ENCODE assay signal across 22 cellular contexts in the genomic region with DNA sequence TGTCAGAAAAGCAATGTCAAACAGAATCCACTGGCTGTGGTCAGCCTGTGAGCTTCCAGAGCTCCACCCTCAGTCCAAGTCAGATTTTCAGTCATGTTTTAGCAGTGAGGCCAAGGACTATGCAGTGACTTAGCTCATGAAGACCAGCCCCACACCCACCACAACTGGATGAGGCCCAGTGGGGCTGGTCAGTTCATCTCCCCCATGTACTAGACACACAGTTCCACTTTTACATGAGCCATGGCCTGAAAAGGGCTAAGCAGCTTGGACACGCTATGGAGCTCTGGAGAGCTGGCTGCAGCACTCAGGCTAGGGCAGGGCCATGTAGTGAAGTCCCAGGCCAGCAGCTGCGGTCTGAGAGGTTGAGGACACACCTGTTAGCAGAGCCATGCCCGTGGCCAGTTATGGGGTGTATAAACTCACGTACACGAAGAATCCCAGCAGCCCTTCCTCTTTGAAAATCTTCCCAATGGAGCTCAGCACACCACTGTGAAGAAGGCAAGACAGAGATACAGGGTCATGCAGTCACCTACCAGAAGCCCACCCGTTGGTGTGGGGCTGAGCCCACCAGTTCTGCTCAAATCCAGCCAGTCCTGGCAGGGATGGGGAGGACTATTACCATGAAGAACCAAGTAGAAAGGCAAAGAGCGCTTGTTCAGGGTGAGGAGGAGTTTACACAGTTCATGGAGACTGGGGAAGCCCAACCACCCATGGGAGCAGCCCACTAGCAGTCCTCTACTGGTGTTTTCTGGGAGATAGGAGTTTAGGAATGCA. TPM values are rescaled to one million over a fixed set of nuclear protein-coding genes. Genes with fewer than 3 reads are reported as not detected.
"Had no signal": no experiment of that assay in that cellular context is flagged by ENCODE, and none has a peak within 500 bp of the region (broad histone marks: within the 10 kb centered on the region; RNA-seq: fewer than 3 reads in every experiment).

No MANE protein-coding gene starts in this region.

- ATAC-seq: activated CD8-positive, alpha-beta memory T cell treated with anti-CD3 and anti-CD28 coated beads, Interleukin-2, amount 10 ng/mL, durations not matched to agents 7 days and 5 days; esophagus mucosa; left colon had no signal

- H3K27ac ChIP-seq: stomach had no signal

- H3K27me3 ChIP-seq: breast epithelium, stomach had no signal

- H3K36me3 ChIP-seq: breast epithelium had no signal

- H3K9me3 ChIP-seq: breast epithelium, stomach had no signal

- FAIRE-seq: astrocyte, islet of Langerhans had no signal

- H3K4me3 ChIP-seq: breast epithelium, lung, skin epidermis, stomach had no signal

- DNase-seq: activated B cell treated with CpG ODN at 0.5 μM for 24 hours; activated CD4-positive, alpha-beta memory T cell treated with anti-CD3 and anti-CD28 coated beads, Interleukin-2, amount 10 ng/mL, durations not matched to agents 7 days and 5 days; activated CD4-positive, alpha-beta T cell treated with anti-CD3 and anti-CD28 coated beads for 4 hours; activated CD8-positive, alpha-beta memory T cell treated with anti-CD3 and anti-CD28 coated beads, Interleukin-2, amount 10 ng/mL, durations not matched to agents 7 days and 5 days; activated naive CD4-positive, alpha-beta T cell treated with anti-CD3 and anti-CD28 coated beads, Interleukin-2, amount 50 U/mL, for 16 hours; activated T-cell treated with anti-CD3 and anti-CD28 coated beads, Interleukin-2, amount 50 U/mL, for 1 hour; effector CD8-positive, alpha-beta T cell; hippocampal formation; left colon; nucleus accumbens; stimulated activated CD4-positive, alpha-beta T cell treated with anti-CD3 and anti-CD28 coated beads, Interleukin-15, amount 100 ng/mL, for 24 hours; stimulated activated CD4-positive, alpha-beta T cell treated with anti-CD3 and anti-CD28 coated beads, Interleukin-2, amount 100 ng/mL, for 48 hours; stomach had no signal

RNA-seq across cellular contexts. Expression of gene PI16, which starts 20.9 kb away (rescaled TPM):
- total RNA-seq: activated T-helper 2 cell treated with anti-CD3 and anti-CD28 coated beads, Interferon-gamma antibody, Interleukin-2, Interleukin-4, amounts not matched to agents 10 μg/mL and 5 μg/mL and 100 μg/mL, durations not matched to agents 14 hours and 24 hours and 36 hours; astrocyte; mesothelial cell of epicardium; progenitor cell of endocrine pancreas had no signal

RNA-seq across cellular contexts. Expression of gene FGD2, which starts 30.0 kb away (rescaled TPM):
- total RNA-seq: astrocyte, mesothelial cell of epicardium, progenitor cell of endocrine pancreas had no signal
